ENCODE assay signal across 21 cellular contexts in the genomic region with DNA sequence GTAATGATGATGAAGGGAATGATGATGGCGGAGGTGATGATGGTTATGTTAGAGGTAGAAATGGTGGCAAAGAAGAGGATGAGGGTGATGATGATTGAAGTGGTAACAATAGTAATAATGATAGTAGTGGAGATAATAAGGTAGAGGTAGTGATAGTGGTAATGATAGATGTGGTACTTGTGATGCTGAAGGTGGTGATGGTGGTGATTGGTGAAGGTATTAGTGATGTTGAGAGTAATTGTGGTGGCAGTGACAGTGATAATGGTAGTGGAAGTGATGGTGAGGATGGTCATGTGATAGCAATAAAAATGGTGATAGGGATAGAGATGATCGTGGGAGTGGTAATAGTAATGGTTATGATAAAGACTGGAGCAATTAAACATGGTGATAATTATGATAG.
DNase-seq lines count a peak whose midpoint lies in the region; ATAC-seq, FAIRE-seq and TF ChIP-seq lines count a peak whose summit lies in the region.
"Had no signal": no experiment of that assay in that cellular context is flagged by ENCODE, and none has a peak within 500 bp of the region (broad histone marks: within the 10 kb centered on the region; RNA-seq: fewer than 3 reads in every experiment).

No MANE protein-coding gene starts in this region.

- H3K27ac Mint-ChIP-seq in astrocyte (ENCODE audit: unreplicated experiment): no peak overlapping the region
- no peak overlapping the region for H3K27ac Mint-ChIP-seq in stimulated activated effector memory CD8-positive, alpha-beta T cell treated with anti-CD3 and anti-CD28 coated beads, Interleukin-12 subunit alpha, Interleukin-12 subunit beta, amount 100 ng/mL, for 72 hours
- H3K27ac Mint-ChIP-seq: CD14-positive monocyte; CD4-positive, alpha-beta memory T cell; GM23338; H9; HFFc6 had no signal

- no peaks in the 10 kb centered on the region for H3K9me3 ChIP-seq in A549
- no peaks in the 10 kb centered on the region for H3K9me3 ChIP-seq in BLaER1 treated with 17β-estradiol and CSF1 and Interleukin-3, amounts not matched to agents 10 nM and 100 nM (replicated peaks in 1 of 11)
- H3K9me3 ChIP-seq in astrocyte (ENCODE audit: insufficient read depth, low read depth, low read length): no peaks in the 10 kb centered on the region
- H3K9me3 ChIP-seq: BE2C had no signal

- H3K4me2 ChIP-seq in A549 (no peak overlapping the region), astrocyte (ENCODE audit: low read length) (no peak overlapping the region)
- H3K4me2 ChIP-seq in BLaER1 treated with 17β-estradiol and CSF1 and Interleukin-3, amounts not matched to agents 10 nM and 100 nM: peak overlapping the region in 8 of 11 experiments; percentile 5 to 82 (median 71); a peak in 12 of 22 replicates
- H3K4me2 ChIP-seq: GM23338 had no signal

- 59% methylated on average over 2 of the region's 2 CpGs for WGBS in A549 (ENCODE audit: missing lambda C conversion rate)

- no peak for TF ChIP-seq RAD21 in A549 (conservative IDR thresholded peaks at IDR 0.05 in 1 of 2, IDR thresholded peaks at IDR 0.05 in 1 of 2)

- no peaks in the 10 kb centered on the region for H3K4me1 ChIP-seq in A549
- H3K4me1 ChIP-seq in BLaER1 treated with 17β-estradiol and CSF1 and Interleukin-3, amounts not matched to agents 10 nM and 100 nM: peaks cover 34 to 76% (median 54%) of the 10 kb centered on the region in 10 experiments
- H3K4me1 ChIP-seq in astrocyte (ENCODE audit: insufficient read depth, low read length): peaks cover 33% of the 10 kb centered on the region
- H3K4me1 ChIP-seq: BE2C had no signal

- peaks cover 0 to 8% (median 0%) of the 10 kb centered on the region in 11 experiments; a peak in 3 of 22 replicates for H4K20me1 ChIP-seq in BLaER1 treated with 17β-estradiol and CSF1 and Interleukin-3, amounts not matched to agents 10 nM and 100 nM
- no peaks in the 10 kb centered on the region for H4K20me1 ChIP-seq in astrocyte (ENCODE audit: insufficient read depth, low read length)

- no peak for ATAC-seq in A549
- ATAC-seq in stimulated activated effector memory CD8-positive, alpha-beta T cell treated with anti-CD3 and anti-CD28 coated beads, Interleukin-12 subunit alpha, Interleukin-12 subunit beta, amount 100 ng/mL, for 72 hours: peak; percentile 31
- ATAC-seq in GM18520 (IDR thresholded peaks at IDR 0.05; ENCODE audit: unreplicated experiment): no peak
- ATAC-seq in GM21576 (IDR thresholded peaks at IDR 0.05; ENCODE audit: unreplicated experiment): no peak
- ATAC-seq: GM23338, K562 had no signal

- no peaks in the 10 kb centered on the region for H3K36me3 Mint-ChIP-seq in astrocyte (ENCODE audit: low read depth, unreplicated experiment)
- no peaks in the 10 kb centered on the region for H3K36me3 Mint-ChIP-seq in stimulated activated effector memory CD8-positive, alpha-beta T cell treated with anti-CD3 and anti-CD28 coated beads, Interleukin-12 subunit alpha, Interleukin-12 subunit beta, amount 100 ng/mL, for 72 hours
- H3K36me3 Mint-ChIP-seq: CD14-positive monocyte; CD4-positive, alpha-beta memory T cell had no signal

- H3K4me3 ChIP-seq in A549 (no peak overlapping the region), astrocyte (ENCODE audit: insufficient read depth, low read depth, low read length) (no peak overlapping the region)
- H3K4me3 ChIP-seq in BLaER1 treated with 17β-estradiol and CSF1 and Interleukin-3, amounts not matched to agents 10 nM and 100 nM: no peak overlapping the region
- H3K4me3 ChIP-seq: GM23338, K562 had no signal

- H3K27ac ChIP-seq in A549 (no peak overlapping the region), astrocyte (ENCODE audit: low read depth, low read length) (no peak overlapping the region)
- peak overlapping the region in 1 of 11 experiments; percentile 41; a peak in 1 of 22 replicates for H3K27ac ChIP-seq in BLaER1 treated with 17β-estradiol and CSF1 and Interleukin-3, amounts not matched to agents 10 nM and 100 nM
- H3K27ac ChIP-seq: HL-60 had no signal

- H3K9me3 Mint-ChIP-seq in astrocyte (ENCODE audit: unreplicated experiment): no peaks in the 10 kb centered on the region
- no peaks in the 10 kb centered on the region for H3K9me3 Mint-ChIP-seq in stimulated activated effector memory CD8-positive, alpha-beta T cell treated with anti-CD3 and anti-CD28 coated beads, Interleukin-12 subunit alpha, Interleukin-12 subunit beta, amount 100 ng/mL, for 72 hours
- H3K9me3 Mint-ChIP-seq: CD14-positive monocyte; CD4-positive, alpha-beta memory T cell; GM23338; HFFc6 had no signal

- POLR2A ChIA-PET in A549 (lab: Yijun Ruan, JAX): no interaction called here

- TF ChIP-seq CTCF in A549 (IDR thresholded peaks at IDR 0.05) (no peak), astrocyte (IDR thresholded peaks at IDR 0.05; ENCODE audit: insufficient read depth, low read depth, low read length) (no peak)

- peaks cover 14% of the 10 kb centered on the region for H3K4me1 Mint-ChIP-seq in astrocyte (ENCODE audit: low read depth, unreplicated experiment)
- H3K4me1 Mint-ChIP-seq in stimulated activated effector memory CD8-positive, alpha-beta T cell treated with anti-CD3 and anti-CD28 coated beads, Interleukin-12 subunit alpha, Interleukin-12 subunit beta, amount 100 ng/mL, for 72 hours: no peaks in the 10 kb centered on the region

- no peaks in the 10 kb centered on the region for H3K36me3 ChIP-seq in BLaER1 treated with 17β-estradiol and CSF1 and Interleukin-3, amounts not matched to agents 10 nM and 100 nM
- no peaks in the 10 kb centered on the region for H3K36me3 ChIP-seq in astrocyte (ENCODE audit: insufficient read depth, low read length)
- H3K36me3 ChIP-seq: BE2C had no signal

- no peak overlapping the region for H2AFZ ChIP-seq in astrocyte (ENCODE audit: low read depth, low read length)
- H2AFZ ChIP-seq: GM23338 had no signal

- FAIRE-seq in A549 (lab: Jason Lieb, UNC) (peak; percentile 90), astrocyte (lab: Jason Lieb, UNC) (peak; percentile 98)
- FAIRE-seq: GM12892, GM18507, K562 had no signal

- no peak overlapping the region for H3K9ac ChIP-seq in BLaER1 treated with 17β-estradiol and CSF1 and Interleukin-3, amounts not matched to agents 10 nM and 100 nM
- no peak overlapping the region for H3K9ac ChIP-seq in astrocyte (ENCODE audit: low read length)

- DNase-seq in A549 (ENCODE audit: low read depth in 1 of 2, low spot score in 1 of 2) (no peak), astrocyte (ENCODE audit: low read depth) (no peak), SW480 (ENCODE audit: low spot score) (no peak)
- DNase-seq in stimulated activated effector memory CD8-positive, alpha-beta T cell treated with anti-CD3 and anti-CD28 coated beads, Interleukin-12 subunit alpha, Interleukin-12 subunit beta, amount 100 ng/mL, for 72 hours (ENCODE audit: low spot score in 2 of 2): no peak
- DNase-seq: ACHN; BE2C; CD4-positive, alpha-beta memory T cell; DMS153; DMS79; GDM1; HFFc6 had no signal

- no peak overlapping the region for H3K4me3 Mint-ChIP-seq in astrocyte (ENCODE audit: unreplicated experiment)
- H3K4me3 Mint-ChIP-seq in stimulated activated effector memory CD8-positive, alpha-beta T cell treated with anti-CD3 and anti-CD28 coated beads, Interleukin-12 subunit alpha, Interleukin-12 subunit beta, amount 100 ng/mL, for 72 hours: no peak overlapping the region
- H3K4me3 Mint-ChIP-seq: CD14-positive monocyte; CD4-positive, alpha-beta memory T cell; GM23338; H9; HFFc6 had no signal

- H3K79me2 ChIP-seq in astrocyte (ENCODE audit: insufficient read depth, low read length): no peaks in the 10 kb centered on the region

- TF ChIP-seq POLR2A in A549 (IDR thresholded peaks at IDR 0.05; ENCODE audit: low read length): no peak

- no peak for TF ChIP-seq EP300 in A549 (IDR thresholded peaks at IDR 0.05)

- peaks cover 53 to 95% (median 82%) of the 10 kb centered on the region in 11 experiments for H3K27me3 ChIP-seq in BLaER1 treated with 17β-estradiol and CSF1 and Interleukin-3, amounts not matched to agents 10 nM and 100 nM
- no peaks in the 10 kb centered on the region for H3K27me3 ChIP-seq in astrocyte (ENCODE audit: insufficient read depth, low read length)
- H3K27me3 ChIP-seq: BE2C had no signal

- CTCF ChIA-PET in A549 (lab: Yijun Ruan, JAX): interaction anchor here (0.6 kb wide), 1 partner anchor 410 kb away, joined by 3 read pairs; no protein-coding TSS in a partner anchor

- H3K27me3 Mint-ChIP-seq in astrocyte (ENCODE audit: low read depth, unreplicated experiment): no peaks in the 10 kb centered on the region

TF ChIP-seq in A549, 52 proteins besides CTCF, POLR2A, EP300 and RAD21 (continues in another document):
- TF ChIP-seq RNF2 (IDR thresholded peaks at IDR 0.05; ENCODE audit: borderline replicate concordance, low read depth): no peak
- TF ChIP-seq FOSL2 (IDR thresholded peaks at IDR 0.05): no peak
- TF ChIP-seq FOSL2 (CRISPR knock-in tag; IDR thresholded peaks at IDR 0.05): no peak
- TF ChIP-seq, protein P1, sequence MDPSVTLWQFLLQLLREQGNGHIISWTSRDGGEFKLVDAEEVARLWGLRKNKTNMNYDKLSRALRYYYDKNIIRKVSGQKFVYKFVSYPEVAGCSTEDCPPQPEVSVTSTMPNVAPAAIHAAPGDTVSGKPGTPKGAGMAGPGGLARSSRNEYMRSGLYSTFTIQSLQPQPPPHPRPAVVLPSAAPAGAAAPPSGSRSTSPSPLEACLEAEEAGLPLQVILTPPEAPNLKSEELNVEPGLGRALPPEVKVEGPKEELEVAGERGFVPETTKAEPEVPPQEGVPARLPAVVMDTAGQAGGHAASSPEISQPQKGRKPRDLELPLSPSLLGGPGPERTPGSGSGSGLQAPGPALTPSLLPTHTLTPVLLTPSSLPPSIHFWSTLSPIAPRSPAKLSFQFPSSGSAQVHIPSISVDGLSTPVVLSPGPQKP (IDR thresholded peaks at IDR 0.05; ENCODE audit: low read depth, low read length): no peak
- TF ChIP-seq ZC3H11A (IDR thresholded peaks at IDR 0.05): no peak
- TF ChIP-seq, protein P2, sequence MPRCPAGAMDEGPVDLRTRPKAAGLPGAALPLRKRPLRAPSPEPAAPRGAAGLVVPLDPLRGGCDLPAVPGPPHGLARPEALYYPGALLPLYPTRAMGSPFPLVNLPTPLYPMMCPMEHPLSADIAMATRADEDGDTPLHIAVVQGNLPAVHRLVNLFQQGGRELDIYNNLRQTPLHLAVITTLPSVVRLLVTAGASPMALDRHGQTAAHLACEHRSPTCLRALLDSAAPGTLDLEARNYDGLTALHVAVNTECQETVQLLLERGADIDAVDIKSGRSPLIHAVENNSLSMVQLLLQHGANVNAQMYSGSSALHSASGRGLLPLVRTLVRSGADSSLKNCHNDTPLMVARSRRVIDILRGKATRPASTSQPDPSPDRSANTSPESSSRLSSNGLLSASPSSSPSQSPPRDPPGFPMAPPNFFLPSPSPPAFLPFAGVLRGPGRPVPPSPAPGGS (IDR thresholded peaks at IDR 0.05): no peak
- no peak for TF ChIP-seq NFE2L2 (conservative IDR thresholded peaks at IDR 0.05; ENCODE audit: low read length)
- no peak for TF ChIP-seq TP53 (CRISPR knock-in tag; IDR thresholded peaks at IDR 0.05)
- TF ChIP-seq CEBPB (IDR thresholded peaks at IDR 0.05): no peak

Comparison
In these comparisons a context has a peak if more than half of its experiments do, and no peak if none do; other contexts are left out.
1. H3K4me2 ChIP-seq: peak in BLaER1 treated with 17β-estradiol and CSF1 and Interleukin-3, amounts not matched to agents 10 nM and 100 nM (8 of 11); none in A549 (single experiment) and astrocyte (single experiment).